In genomic region chr2:5913729-5914390, GRCh38 we compare ENCODE assay signal across 22 cellular contexts.
"Had no signal": no experiment of that assay in that cellular context is flagged by ENCODE, and none has a peak within 500 bp of the region (broad histone marks: within the 10 kb centered on the region; RNA-seq: fewer than 3 reads in every experiment).

No MANE protein-coding gene starts in this region.

- H3K36me3 ChIP-seq: prostate gland, upper lobe of left lung had no signal

- H3K4me3 ChIP-seq: prostate gland, upper lobe of left lung had no signal

- FAIRE-seq: kidney had no signal

- H3K4me1 Mint-ChIP-seq: activated naive CD8-positive, alpha-beta T cell treated with anti-CD3 and anti-CD28 coated beads, Interleukin-2, amount 10 ng/mL, durations not matched to agents 7 days and 5 days; T-helper 17 cell had no signal

- H3K4me1 ChIP-seq: prostate gland had no signal

- H3K27me3 ChIP-seq: upper lobe of left lung had no signal

- DNase-seq: activated CD4-positive, alpha-beta T cell treated with anti-CD3 and anti-CD28 coated beads for 4 hours; activated CD4-positive, alpha-beta T cell treated with anti-CD3 and anti-CD28 coated beads, Interleukin-2, amount 50 U/mL, for 48 hours; activated CD4-positive, CD25-positive, alpha-beta regulatory T cell; activated CD8-positive, alpha-beta memory T cell treated with anti-CD3 and anti-CD28 coated beads, Interleukin-2, amount 50 U/mL, for 48 hours; activated naive CD4-positive, alpha-beta T cell treated with Interleukin-2 at 50 U/mL for 16 hours; activated naive CD8-positive, alpha-beta T cell treated with anti-CD3 and anti-CD28 coated beads, Interleukin-2, amount 10 ng/mL, durations not matched to agents 7 days and 5 days; activated T-cell treated with anti-CD3 and anti-CD28 coated beads, Interleukin-2, amount 50 U/mL, for 48 hours; amniotic stem cell; effector CD4-positive, alpha-beta T cell; erythroblast; foreskin melanocyte; kidney; midbrain; stimulated activated CD4-positive, alpha-beta T cell treated with anti-CD3 and anti-CD28 coated beads, Interleukin-12 subunit alpha, Interleukin-12 subunit beta, amount 100 ng/mL, for 4 hours; stimulated activated CD4-positive, alpha-beta T cell treated with anti-CD3 and anti-CD28 coated beads, Interleukin-4, amount 100 ng/mL, for 4 hours; stimulated activated naive CD8-positive, alpha-beta T cell treated with anti-CD3 and anti-CD28 coated beads, Interleukin-15, Interleukin-2, amounts not matched to agents 100 U/mL and 50 U/mL, for 24 hours; T-helper 17 cell; upper lobe of left lung had no signal

- H3K27me3 Mint-ChIP-seq: activated naive CD8-positive, alpha-beta T cell treated with anti-CD3 and anti-CD28 coated beads, Interleukin-2, amount 10 ng/mL, durations not matched to agents 7 days and 5 days; dendritic cell treated with granulocyte-macrophage colony-stimulating factor and Interleukin-4, amounts not matched to agents 40 ng/mL and 50 ng/mL, for 4 days; natural killer cell treated with Interleukin-12 subunit alpha and Interleukin-12 subunit beta and Interleukin-15 and Interleukin-18, amount 100 ng/mL, for 72 hours; T-helper 17 cell had no signal

- H3K36me3 Mint-ChIP-seq: activated naive CD8-positive, alpha-beta T cell treated with anti-CD3 and anti-CD28 coated beads, Interleukin-2, amount 10 ng/mL, durations not matched to agents 7 days and 5 days; natural killer cell treated with Interleukin-12 subunit alpha and Interleukin-12 subunit beta and Interleukin-15 and Interleukin-18, amount 100 ng/mL, for 72 hours had no signal

- H3K9me3 Mint-ChIP-seq: dendritic cell treated with granulocyte-macrophage colony-stimulating factor and Interleukin-4, amounts not matched to agents 40 ng/mL and 50 ng/mL, for 4 days had no signal

- H3K27ac ChIP-seq: prostate gland, upper lobe of left lung had no signal

- ATAC-seq: left lobe of liver; natural killer cell treated with Interleukin-12 subunit alpha and Interleukin-12 subunit beta and Interleukin-15 and Interleukin-18, amount 100 ng/mL, for 72 hours; stimulated activated naive CD8-positive, alpha-beta T cell treated with anti-CD3 and anti-CD28 coated beads, Interleukin-15, Interleukin-2, amounts not matched to agents 100 U/mL and 50 U/mL, for 24 hours; T-helper 17 cell had no signal

- H3K27ac Mint-ChIP-seq: activated naive CD8-positive, alpha-beta T cell treated with anti-CD3 and anti-CD28 coated beads, Interleukin-2, amount 10 ng/mL, durations not matched to agents 7 days and 5 days; dendritic cell treated with granulocyte-macrophage colony-stimulating factor and Interleukin-4, amounts not matched to agents 40 ng/mL and 50 ng/mL, for 4 days; natural killer cell treated with Interleukin-12 subunit alpha and Interleukin-12 subunit beta and Interleukin-15 and Interleukin-18, amount 100 ng/mL, for 72 hours; T-helper 17 cell had no signal

- H3K4me3 Mint-ChIP-seq: activated naive CD8-positive, alpha-beta T cell treated with anti-CD3 and anti-CD28 coated beads, Interleukin-2, amount 10 ng/mL, durations not matched to agents 7 days and 5 days; dendritic cell treated with granulocyte-macrophage colony-stimulating factor and Interleukin-4, amounts not matched to agents 40 ng/mL and 50 ng/mL, for 4 days; natural killer cell treated with Interleukin-12 subunit alpha and Interleukin-12 subunit beta and Interleukin-15 and Interleukin-18, amount 100 ng/mL, for 72 hours; T-helper 17 cell had no signal

- H3K9me3 ChIP-seq: prostate gland had no signal
